1 cellular context compared by ENCODE assay signal in the genomic region with DNA sequence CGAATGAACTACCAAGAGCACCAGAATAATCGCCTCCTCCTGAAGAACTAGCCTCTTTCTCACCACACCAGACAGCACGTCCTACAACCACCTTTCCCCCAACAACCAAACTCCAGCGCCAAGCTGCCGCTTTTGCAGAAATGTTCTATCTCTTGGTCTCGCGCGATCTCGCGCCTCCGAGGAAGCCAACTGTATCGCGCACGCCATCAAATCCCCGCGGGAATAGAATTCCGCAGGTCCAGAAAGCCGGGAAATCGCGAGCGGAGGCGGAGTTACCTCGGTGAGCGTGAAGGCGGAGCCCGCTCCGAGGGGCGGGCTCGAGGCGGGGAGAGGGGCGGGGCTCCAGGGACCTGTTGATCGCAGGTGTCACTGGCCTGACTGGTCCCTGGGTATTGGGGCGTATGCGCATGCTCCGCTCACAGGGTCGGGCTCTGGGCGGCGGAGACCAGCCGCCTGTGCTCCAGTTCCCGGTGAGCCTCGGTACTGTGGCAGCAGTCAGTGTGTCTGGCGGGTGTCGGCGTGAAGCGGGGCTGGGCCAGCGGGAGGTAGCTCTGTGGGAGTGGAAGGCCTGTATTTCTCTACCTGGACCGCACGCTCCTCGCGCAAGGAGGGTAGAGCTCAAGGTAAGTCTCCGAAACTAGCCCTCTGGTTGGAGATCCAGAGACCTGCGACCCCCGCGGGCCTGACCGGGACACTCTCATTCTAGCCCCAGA.
TF ChIP-seq lines count a peak whose summit lies in the region.

A gene (plus strand): TSS at position 463 of the 713 bp plus-strand sequence. CDS start 27,047 bp downstream, outside the sequence.

TF ChIP-seq in K562, 482 proteins besides CTCF, POLR2A, EP300 and RAD21 (continued from another document and continues in another):
- TF ChIP-seq POLR3A (IDR thresholded peaks at IDR 0.05; ENCODE audit: borderline replicate concordance, extremely low read depth, insufficient read depth, insufficient read length) (no peak), ZNF253 (CRISPR knock-in tag; conservative IDR thresholded peaks at IDR 0.05) (no peak), KAT7 (CRISPR knock-in tag; IDR thresholded peaks at IDR 0.05; ENCODE audit: borderline replicate concordance) (no peak), ZBTB8A (IDR thresholded peaks at IDR 0.05; ENCODE audit: partially characterized antibody) (no peak), U2AF1 (optimal IDR thresholded peaks at IDR 0.05; ENCODE audit: low read depth, low read length) (no peak), MYBL2 (IDR thresholded peaks at IDR 0.05; ENCODE audit: low read depth) (no peak), MYBL2 (CRISPR knock-in tag; IDR thresholded peaks at IDR 0.05; ENCODE audit: borderline replicate concordance) (no peak), RCOR1 (IDR thresholded peaks at IDR 0.05; ENCODE audit: borderline replicate concordance in 1 of 2, low read depth in 2 of 2, low read length in 2 of 2) (peak in 1 of 2 experiments; percentile 73; a peak in 2 of 4 replicates), ILF3 (IDR thresholded peaks at IDR 0.05; ENCODE audit: borderline replicate concordance) (no peak), ZNF699 (CRISPR knock-in tag; IDR thresholded peaks at IDR 0.05; ENCODE audit: insufficient replicate concordance) (no peak), ZFPM2 (CRISPR knock-in tag; IDR thresholded peaks at IDR 0.05) (peak; percentile 80; the same call in 1 of the 2 replicates), C11orf30 (IDR thresholded peaks at IDR 0.05; ENCODE audit: low read depth) (no peak), LEF1 (IDR thresholded peaks at IDR 0.05) (no peak), TAF7 (tag; IDR thresholded peaks at IDR 0.05) (peak; percentile 82), SIN3A (IDR thresholded peaks at IDR 0.05; ENCODE audit: borderline replicate concordance in 2 of 2, control insufficient read depth in 1 of 2, low read depth in 2 of 2, low read length in 2 of 2) (no peak), GTF2A2 (tag; IDR thresholded peaks at IDR 0.05) (no peak), MEF2A (IDR thresholded peaks at IDR 0.05; ENCODE audit: control insufficient read depth, low read depth, low read length) (no peak), BRD9 (IDR thresholded peaks at IDR 0.05; ENCODE audit: low read depth, partially characterized antibody) (no peak), PCBP1 (IDR thresholded peaks at IDR 0.05; ENCODE audit: low read depth, low read length, poor library complexity, severe bottlenecking) (no peak), KDM2B (CRISPR knock-in tag; IDR thresholded peaks at IDR 0.05) (no peak), U2AF2 (optimal IDR thresholded peaks at IDR 0.05; ENCODE audit: low read depth, low read length) (no peak), ZFP36 (IDR thresholded peaks at IDR 0.05; ENCODE audit: low read depth, low read length, partially characterized antibody) (no peak), NCOR1 (IDR thresholded peaks at IDR 0.05) (no peak), ZKSCAN3 (CRISPR knock-in tag; IDR thresholded peaks at IDR 0.05) (no peak), RBBP5 (IDR thresholded peaks at IDR 0.05; ENCODE audit: borderline replicate concordance, insufficient read depth, low read length, poor library complexity, severe bottlenecking) (peak; percentile 7), WHSC1 (IDR thresholded peaks at IDR 0.05; ENCODE audit: low read length) (no peak), FOXK1 (CRISPR knock-in tag; IDR thresholded peaks at IDR 0.05; ENCODE audit: borderline replicate concordance) (no peak), PCBP2 (IDR thresholded peaks at IDR 0.05; ENCODE audit: low read depth, low read length, poor library complexity, severe bottlenecking) (no peak), NCOA1 (IDR thresholded peaks at IDR 0.05; ENCODE audit: low read depth) (no peak), RBM22 (IDR thresholded peaks at IDR 0.05; ENCODE audit: low read depth, low read length, poor library complexity, severe bottlenecking) (no peak), MAFG (tag; conservative IDR thresholded peaks at IDR 0.05) (no peak)
- TF ChIP-seq, protein P1, sequence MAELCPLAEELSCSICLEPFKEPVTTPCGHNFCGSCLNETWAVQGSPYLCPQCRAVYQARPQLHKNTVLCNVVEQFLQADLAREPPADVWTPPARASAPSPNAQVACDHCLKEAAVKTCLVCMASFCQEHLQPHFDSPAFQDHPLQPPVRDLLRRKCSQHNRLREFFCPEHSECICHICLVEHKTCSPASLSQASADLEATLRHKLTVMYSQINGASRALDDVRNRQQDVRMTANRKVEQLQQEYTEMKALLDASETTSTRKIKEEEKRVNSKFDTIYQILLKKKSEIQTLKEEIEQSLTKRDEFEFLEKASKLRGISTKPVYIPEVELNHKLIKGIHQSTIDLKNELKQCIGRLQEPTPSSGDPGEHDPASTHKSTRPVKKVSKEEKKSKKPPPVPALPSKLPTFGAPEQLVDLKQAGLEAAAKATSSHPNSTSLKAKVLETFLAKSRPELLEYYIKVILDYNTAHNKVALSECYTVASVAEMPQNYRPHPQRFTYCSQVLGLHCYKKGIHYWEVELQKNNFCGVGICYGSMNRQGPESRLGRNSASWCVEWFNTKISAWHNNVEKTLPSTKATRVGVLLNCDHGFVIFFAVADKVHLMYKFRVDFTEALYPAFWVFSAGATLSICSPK (IDR thresholded peaks at IDR 0.05; ENCODE audit: borderline replicate concordance) = no peak
- TF ChIP-seq, protein P2, sequence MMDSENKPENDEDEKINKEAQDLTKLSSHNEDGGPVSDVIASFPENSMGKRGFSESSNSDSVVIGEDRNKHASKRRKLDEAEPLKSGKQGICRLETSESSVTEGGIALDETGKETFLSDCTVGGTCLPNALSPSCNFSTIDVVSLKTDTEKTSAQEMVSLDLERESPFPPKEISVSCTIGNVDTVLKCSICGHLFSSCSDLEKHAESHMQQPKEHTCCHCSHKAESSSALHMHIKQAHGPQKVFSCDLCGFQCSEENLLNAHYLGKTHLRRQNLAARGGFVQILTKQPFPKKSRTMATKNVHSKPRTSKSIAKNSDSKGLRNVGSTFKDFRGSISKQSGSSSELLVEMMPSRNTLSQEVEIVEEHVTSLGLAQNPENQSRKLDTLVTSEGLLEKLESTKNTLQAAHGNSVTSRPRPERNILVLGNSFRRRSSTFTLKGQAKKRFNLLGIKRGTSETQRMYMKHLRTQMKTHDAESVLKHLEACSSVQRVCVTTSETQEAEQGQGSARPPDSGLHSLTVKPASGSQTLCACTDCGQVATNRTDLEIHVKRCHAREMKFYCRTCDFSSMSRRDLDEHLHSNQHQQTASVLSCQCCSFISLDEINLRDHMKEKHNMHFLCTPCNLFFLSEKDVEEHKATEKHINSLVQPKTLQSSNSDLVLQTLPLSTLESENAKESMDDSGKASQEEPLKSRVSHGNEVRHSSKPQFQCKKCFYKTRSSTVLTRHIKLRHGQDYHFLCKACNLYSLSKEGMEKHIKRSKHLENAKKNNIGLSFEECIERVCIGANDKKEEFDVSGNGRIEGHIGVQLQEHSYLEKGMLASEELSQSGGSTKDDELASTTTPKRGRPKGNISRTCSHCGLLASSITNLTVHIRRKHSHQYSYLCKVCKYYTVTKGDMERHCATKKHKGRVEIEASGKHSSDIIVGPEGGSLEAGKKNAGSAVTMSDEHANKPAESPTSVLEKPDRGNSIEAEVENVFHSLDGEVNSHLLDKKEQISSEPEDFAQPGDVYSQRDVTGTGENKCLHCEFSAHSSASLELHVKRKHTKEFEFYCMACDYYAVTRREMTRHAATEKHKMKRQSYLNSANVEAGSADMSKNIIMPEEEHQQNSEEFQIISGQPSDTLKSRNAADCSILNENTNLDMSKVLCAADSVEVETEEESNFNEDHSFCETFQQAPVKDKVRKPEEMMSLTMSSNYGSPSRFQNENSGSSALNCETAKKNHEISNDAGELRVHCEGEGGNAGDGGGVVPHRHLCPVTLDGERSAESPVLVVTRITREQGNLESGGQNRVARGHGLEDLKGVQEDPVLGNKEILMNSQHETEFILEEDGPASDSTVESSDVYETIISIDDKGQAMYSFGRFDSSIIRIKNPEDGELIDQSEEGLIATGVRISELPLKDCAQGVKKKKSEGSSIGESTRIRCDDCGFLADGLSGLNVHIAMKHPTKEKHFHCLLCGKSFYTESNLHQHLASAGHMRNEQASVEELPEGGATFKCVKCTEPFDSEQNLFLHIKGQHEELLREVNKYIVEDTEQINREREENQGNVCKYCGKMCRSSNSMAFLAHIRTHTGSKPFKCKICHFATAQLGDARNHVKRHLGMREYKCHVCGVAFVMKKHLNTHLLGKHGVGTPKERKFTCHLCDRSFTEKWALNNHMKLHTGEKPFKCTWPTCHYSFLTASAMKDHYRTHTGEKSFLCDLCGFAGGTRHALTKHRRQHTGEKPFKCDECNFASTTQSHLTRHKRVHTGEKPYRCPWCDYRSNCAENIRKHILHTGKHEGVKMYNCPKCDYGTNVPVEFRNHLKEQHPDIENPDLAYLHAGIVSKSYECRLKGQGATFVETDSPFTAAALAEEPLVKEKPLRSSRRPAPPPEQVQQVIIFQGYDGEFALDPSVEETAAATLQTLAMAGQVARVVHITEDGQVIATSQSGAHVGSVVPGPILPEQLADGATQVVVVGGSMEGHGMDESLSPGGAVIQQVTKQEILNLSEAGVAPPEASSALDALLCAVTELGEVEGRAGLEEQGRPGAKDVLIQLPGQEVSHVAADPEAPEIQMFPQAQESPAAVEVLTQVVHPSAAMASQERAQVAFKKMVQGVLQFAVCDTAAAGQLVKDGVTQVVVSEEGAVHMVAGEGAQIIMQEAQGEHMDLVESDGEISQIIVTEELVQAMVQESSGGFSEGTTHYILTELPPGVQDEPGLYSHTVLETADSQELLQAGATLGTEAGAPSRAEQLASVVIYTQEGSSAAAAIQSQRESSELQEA (IDR thresholded peaks at IDR 0.05; ENCODE audit: low read depth) = no peak
- TF ChIP-seq, protein P3, sequence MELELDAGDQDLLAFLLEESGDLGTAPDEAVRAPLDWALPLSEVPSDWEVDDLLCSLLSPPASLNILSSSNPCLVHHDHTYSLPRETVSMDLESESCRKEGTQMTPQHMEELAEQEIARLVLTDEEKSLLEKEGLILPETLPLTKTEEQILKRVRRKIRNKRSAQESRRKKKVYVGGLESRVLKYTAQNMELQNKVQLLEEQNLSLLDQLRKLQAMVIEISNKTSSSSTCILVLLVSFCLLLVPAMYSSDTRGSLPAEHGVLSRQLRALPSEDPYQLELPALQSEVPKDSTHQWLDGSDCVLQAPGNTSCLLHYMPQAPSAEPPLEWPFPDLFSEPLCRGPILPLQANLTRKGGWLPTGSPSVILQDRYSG (tag; conservative IDR thresholded peaks at IDR 0.05; ENCODE audit: low read depth) = no peak
- TF ChIP-seq, protein P4, sequence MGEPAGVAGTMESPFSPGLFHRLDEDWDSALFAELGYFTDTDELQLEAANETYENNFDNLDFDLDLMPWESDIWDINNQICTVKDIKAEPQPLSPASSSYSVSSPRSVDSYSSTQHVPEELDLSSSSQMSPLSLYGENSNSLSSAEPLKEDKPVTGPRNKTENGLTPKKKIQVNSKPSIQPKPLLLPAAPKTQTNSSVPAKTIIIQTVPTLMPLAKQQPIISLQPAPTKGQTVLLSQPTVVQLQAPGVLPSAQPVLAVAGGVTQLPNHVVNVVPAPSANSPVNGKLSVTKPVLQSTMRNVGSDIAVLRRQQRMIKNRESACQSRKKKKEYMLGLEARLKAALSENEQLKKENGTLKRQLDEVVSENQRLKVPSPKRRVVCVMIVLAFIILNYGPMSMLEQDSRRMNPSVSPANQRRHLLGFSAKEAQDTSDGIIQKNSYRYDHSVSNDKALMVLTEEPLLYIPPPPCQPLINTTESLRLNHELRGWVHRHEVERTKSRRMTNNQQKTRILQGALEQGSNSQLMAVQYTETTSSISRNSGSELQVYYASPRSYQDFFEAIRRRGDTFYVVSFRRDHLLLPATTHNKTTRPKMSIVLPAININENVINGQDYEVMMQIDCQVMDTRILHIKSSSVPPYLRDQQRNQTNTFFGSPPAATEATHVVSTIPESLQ (CRISPR knock-in tag; IDR thresholded peaks at IDR 0.05) = peak; percentile 62
- TF ChIP-seq, protein P5, sequence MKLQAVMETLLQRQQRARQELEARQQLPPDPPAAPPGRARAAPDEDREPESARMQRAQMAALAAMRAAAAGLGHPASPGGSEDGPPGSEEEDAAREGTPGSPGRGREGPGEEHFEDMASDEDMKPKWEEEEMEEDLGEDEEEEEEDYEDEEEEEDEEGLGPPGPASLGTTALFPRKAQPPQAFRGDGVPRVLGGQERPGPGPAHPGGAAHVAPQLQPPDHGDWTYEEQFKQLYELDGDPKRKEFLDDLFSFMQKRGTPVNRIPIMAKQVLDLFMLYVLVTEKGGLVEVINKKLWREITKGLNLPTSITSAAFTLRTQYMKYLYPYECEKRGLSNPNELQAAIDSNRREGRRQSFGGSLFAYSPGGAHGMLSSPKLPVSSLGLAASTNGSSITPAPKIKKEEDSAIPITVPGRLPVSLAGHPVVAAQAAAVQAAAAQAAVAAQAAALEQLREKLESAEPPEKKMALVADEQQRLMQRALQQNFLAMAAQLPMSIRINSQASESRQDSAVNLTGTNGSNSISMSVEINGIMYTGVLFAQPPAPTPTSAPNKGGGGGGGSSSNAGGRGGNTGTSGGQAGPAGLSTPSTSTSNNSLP (IDR thresholded peaks at IDR 0.05; ENCODE audit: borderline replicate concordance, low read depth, low read length) = 0 out of 2 replicates have a peak, but pooled peaks have one; percentile 27
- TF ChIP-seq, protein P6, sequence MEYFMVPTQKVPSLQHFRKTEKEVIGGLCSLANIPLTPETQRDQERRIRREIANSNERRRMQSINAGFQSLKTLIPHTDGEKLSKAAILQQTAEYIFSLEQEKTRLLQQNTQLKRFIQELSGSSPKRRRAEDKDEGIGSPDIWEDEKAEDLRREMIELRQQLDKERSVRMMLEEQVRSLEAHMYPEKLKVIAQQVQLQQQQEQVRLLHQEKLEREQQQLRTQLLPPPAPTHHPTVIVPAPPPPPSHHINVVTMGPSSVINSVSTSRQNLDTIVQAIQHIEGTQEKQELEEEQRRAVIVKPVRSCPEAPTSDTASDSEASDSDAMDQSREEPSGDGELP (CRISPR knock-in tag; IDR thresholded peaks at IDR 0.05; ENCODE audit: borderline replicate concordance) = peak; percentile 70
- TF ChIP-seq, protein P7, sequence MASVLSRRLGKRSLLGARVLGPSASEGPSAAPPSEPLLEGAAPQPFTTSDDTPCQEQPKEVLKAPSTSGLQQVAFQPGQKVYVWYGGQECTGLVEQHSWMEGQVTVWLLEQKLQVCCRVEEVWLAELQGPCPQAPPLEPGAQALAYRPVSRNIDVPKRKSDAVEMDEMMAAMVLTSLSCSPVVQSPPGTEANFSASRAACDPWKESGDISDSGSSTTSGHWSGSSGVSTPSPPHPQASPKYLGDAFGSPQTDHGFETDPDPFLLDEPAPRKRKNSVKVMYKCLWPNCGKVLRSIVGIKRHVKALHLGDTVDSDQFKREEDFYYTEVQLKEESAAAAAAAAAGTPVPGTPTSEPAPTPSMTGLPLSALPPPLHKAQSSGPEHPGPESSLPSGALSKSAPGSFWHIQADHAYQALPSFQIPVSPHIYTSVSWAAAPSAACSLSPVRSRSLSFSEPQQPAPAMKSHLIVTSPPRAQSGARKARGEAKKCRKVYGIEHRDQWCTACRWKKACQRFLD (CRISPR knock-in tag; IDR thresholded peaks at IDR 0.05) = no peak
- TF ChIP-seq, protein P8, sequence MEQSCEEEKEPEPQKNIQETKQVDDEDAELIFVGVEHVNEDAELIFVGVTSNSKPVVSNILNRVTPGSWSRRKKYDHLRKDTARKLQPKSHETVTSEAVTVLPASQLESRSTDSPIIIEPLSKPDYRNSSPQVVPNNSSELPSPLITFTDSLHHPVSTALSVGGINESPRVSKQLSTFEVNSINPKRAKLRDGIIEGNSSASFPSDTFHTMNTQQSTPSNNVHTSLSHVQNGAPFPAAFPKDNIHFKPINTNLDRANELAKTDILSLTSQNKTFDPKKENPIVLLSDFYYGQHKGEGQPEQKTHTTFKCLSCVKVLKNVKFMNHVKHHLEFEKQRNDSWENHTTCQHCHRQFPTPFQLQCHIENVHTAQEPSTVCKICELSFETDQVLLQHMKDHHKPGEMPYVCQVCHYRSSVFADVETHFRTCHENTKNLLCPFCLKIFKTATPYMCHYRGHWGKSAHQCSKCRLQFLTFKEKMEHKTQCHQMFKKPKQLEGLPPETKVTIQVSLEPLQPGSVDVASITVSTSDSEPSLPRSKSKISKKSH (CRISPR knock-in tag; IDR thresholded peaks at IDR 0.05) = no peak
